1 cellular context compared by ENCODE assay signal in genomic region chr9:122814545-122814944, GRCh38.
TF ChIP-seq lines count a peak whose summit lies in the region.

No MANE protein-coding gene starts in this region.

TF ChIP-seq in GM23338, 12 proteins besides CTCF, POLR2A, EP300 and RAD21 (continued from another document):
- TF ChIP-seq, protein P1, sequence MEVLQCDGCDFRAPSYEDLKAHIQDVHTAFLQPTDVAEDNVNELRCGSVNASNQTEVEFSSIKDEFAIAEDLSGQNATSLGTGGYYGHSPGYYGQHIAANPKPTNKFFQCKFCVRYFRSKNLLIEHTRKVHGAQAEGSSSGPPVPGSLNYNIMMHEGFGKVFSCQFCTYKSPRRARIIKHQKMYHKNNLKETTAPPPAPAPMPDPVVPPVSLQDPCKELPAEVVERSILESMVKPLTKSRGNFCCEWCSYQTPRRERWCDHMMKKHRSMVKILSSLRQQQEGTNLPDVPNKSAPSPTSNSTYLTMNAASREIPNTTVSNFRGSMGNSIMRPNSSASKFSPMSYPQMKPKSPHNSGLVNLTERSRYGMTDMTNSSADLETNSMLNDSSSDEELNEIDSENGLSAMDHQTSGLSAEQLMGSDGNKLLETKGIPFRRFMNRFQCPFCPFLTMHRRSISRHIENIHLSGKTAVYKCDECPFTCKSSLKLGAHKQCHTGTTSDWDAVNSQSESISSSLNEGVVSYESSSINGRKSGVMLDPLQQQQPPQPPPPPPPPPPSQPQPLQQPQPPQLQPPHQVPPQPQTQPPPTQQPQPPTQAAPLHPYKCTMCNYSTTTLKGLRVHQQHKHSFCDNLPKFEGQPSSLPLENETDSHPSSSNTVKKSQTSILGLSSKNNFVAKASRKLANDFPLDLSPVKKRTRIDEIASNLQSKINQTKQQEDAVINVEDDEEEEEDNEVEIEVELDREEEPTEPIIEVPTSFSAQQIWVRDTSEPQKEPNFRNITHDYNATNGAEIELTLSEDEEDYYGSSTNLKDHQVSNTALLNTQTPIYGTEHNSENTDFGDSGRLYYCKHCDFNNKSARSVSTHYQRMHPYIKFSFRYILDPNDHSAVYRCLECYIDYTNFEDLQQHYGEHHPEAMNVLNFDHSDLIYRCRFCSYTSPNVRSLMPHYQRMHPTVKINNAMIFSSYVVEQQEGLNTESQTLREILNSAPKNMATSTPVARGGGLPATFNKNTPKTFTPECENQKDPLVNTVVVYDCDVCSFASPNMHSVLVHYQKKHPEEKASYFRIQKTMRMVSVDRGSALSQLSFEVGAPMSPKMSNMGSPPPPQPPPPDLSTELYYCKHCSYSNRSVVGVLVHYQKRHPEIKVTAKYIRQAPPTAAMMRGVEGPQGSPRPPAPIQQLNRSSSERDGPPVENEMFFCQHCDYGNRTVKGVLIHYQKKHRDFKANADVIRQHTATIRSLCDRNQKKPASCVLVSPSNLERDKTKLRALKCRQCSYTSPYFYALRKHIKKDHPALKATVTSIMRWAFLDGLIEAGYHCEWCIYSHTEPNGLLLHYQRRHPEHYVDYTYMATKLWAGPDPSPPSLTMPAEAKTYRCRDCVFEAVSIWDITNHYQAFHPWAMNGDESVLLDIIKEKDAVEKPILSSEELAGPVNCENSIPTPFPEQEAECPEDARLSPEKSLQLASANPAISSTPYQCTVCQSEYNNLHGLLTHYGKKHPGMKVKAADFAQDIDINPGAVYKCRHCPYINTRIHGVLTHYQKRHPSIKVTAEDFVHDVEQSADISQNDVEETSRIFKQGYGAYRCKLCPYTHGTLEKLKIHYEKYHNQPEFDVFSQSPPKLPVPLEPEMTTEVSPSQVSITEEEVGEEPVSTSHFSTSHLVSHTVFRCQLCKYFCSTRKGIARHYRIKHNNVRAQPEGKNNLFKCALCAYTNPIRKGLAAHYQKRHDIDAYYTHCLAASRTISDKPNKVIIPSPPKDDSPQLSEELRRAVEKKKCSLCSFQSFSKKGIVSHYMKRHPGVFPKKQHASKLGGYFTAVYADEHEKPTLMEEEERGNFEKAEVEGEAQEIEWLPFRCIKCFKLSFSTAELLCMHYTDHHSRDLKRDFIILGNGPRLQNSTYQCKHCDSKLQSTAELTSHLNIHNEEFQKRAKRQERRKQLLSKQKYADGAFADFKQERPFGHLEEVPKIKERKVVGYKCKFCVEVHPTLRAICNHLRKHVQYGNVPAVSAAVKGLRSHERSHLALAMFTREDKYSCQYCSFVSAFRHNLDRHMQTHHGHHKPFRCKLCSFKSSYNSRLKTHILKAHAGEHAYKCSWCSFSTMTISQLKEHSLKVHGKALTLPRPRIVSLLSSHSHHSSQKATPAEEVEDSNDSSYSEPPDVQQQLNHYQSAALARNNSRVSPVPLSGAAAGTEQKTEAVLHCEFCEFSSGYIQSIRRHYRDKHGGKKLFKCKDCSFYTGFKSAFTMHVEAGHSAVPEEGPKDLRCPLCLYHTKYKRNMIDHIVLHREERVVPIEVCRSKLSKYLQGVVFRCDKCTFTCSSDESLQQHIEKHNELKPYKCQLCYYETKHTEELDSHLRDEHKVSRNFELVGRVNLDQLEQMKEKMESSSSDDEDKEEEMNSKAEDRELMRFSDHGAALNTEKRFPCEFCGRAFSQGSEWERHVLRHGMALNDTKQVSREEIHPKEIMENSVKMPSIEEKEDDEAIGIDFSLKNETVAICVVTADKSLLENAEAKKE (CRISPR knock-in tag; IDR thresholded peaks at IDR 0.05): no peak
- TF ChIP-seq, protein P2, sequence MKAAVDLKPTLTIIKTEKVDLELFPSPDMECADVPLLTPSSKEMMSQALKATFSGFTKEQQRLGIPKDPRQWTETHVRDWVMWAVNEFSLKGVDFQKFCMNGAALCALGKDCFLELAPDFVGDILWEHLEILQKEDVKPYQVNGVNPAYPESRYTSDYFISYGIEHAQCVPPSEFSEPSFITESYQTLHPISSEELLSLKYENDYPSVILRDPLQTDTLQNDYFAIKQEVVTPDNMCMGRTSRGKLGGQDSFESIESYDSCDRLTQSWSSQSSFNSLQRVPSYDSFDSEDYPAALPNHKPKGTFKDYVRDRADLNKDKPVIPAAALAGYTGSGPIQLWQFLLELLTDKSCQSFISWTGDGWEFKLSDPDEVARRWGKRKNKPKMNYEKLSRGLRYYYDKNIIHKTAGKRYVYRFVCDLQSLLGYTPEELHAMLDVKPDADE (IDR thresholded peaks at IDR 0.05): no peak
- TF ChIP-seq EZH2phosphoT487 (IDR thresholded peaks at IDR 0.05; ENCODE audit: unreplicated experiment): no peak
- TF ChIP-seq EZH2 (IDR thresholded peaks at IDR 0.05; ENCODE audit: low read depth, unreplicated experiment): no peak
- no peak for TF ChIP-seq ZNF331 (CRISPR knock-in tag; IDR thresholded peaks at IDR 0.05; ENCODE audit: low read depth)
- TF ChIP-seq, protein P3, sequence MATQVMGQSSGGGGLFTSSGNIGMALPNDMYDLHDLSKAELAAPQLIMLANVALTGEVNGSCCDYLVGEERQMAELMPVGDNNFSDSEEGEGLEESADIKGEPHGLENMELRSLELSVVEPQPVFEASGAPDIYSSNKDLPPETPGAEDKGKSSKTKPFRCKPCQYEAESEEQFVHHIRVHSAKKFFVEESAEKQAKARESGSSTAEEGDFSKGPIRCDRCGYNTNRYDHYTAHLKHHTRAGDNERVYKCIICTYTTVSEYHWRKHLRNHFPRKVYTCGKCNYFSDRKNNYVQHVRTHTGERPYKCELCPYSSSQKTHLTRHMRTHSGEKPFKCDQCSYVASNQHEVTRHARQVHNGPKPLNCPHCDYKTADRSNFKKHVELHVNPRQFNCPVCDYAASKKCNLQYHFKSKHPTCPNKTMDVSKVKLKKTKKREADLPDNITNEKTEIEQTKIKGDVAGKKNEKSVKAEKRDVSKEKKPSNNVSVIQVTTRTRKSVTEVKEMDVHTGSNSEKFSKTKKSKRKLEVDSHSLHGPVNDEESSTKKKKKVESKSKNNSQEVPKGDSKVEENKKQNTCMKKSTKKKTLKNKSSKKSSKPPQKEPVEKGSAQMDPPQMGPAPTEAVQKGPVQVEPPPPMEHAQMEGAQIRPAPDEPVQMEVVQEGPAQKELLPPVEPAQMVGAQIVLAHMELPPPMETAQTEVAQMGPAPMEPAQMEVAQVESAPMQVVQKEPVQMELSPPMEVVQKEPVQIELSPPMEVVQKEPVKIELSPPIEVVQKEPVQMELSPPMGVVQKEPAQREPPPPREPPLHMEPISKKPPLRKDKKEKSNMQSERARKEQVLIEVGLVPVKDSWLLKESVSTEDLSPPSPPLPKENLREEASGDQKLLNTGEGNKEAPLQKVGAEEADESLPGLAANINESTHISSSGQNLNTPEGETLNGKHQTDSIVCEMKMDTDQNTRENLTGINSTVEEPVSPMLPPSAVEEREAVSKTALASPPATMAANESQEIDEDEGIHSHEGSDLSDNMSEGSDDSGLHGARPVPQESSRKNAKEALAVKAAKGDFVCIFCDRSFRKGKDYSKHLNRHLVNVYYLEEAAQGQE (IDR thresholded peaks at IDR 0.05; ENCODE audit: unreplicated experiment): no peak
- TF ChIP-seq JUNB (IDR thresholded peaks at IDR 0.05; ENCODE audit: unreplicated experiment): no peak
